In the genomic region with DNA sequence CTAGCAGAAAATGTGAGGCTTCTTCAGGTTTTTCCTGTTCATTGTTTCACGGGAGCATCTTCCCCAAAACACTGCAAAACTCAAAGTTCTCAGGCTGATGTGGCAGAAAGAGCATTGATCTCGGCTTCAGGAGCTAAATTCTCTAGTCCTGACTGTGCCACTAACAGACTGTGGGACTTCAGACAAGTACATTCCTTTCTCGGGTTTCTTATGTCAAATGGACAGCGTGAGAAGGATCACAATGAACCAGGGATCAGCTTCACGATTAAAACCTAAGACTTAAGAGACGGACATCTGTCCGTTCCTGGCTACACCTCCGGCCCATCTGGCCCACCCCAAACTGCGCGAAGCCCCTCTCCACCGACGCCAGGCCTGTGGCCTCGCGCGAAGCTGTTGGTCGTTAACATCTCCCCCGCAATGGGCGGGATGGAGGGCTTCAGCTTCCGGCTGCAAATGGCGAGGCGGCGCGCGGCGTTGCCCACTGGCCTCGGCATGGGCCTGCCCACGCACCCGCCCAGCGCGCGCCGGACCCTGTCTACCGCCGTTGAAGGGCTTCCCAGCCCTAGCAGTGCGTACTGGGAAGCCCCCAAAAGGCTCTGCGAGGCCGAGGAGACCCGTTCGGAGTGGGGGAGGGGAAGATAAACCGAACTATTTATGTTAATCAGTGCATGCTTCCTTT, we compare ENCODE assay signal across 2 cellular contexts.
TF ChIP-seq lines count a peak whose summit lies in the region.

No MANE protein-coding gene starts in this region.

TF ChIP-seq in GM12891, 5 proteins besides CTCF, POLR2A, EP300 and RAD21 (continued from another document):
- TF ChIP-seq SPI1 (IDR thresholded peaks at IDR 0.05; ENCODE audit: low read depth, low read length): no peak
- TF ChIP-seq POLR2AphosphoS5 (IDR thresholded peaks at IDR 0.05; ENCODE audit: low read depth, low read length): peak; percentile 90

TF ChIP-seq in SK-N-SH treated with all-trans-retinoic acid at 6 μM for 48 hours, 23 proteins besides CTCF, POLR2A, EP300 and RAD21:
- TF ChIP-seq, protein P1, sequence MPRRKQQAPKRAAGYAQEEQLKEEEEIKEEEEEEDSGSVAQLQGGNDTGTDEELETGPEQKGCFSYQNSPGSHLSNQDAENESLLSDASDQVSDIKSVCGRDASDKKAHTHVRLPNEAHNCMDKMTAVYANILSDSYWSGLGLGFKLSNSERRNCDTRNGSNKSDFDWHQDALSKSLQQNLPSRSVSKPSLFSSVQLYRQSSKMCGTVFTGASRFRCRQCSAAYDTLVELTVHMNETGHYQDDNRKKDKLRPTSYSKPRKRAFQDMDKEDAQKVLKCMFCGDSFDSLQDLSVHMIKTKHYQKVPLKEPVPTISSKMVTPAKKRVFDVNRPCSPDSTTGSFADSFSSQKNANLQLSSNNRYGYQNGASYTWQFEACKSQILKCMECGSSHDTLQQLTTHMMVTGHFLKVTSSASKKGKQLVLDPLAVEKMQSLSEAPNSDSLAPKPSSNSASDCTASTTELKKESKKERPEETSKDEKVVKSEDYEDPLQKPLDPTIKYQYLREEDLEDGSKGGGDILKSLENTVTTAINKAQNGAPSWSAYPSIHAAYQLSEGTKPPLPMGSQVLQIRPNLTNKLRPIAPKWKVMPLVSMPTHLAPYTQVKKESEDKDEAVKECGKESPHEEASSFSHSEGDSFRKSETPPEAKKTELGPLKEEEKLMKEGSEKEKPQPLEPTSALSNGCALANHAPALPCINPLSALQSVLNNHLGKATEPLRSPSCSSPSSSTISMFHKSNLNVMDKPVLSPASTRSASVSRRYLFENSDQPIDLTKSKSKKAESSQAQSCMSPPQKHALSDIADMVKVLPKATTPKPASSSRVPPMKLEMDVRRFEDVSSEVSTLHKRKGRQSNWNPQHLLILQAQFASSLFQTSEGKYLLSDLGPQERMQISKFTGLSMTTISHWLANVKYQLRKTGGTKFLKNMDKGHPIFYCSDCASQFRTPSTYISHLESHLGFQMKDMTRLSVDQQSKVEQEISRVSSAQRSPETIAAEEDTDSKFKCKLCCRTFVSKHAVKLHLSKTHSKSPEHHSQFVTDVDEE (CRISPR knock-in tag; IDR thresholded peaks at IDR 0.05): peak; percentile 46; the same call in 1 of the 2 replicates
- 0 out of 2 replicates have a peak, but pooled peaks have one; percentile 8 for TF ChIP-seq SNAI2 (CRISPR knock-in tag; IDR thresholded peaks at IDR 0.05)
- peak; percentile 37; the same call in 1 of the 2 replicates for TF ChIP-seq ZFP30 (CRISPR knock-in tag; IDR thresholded peaks at IDR 0.05)
- no peak for TF ChIP-seq OSR1 (CRISPR knock-in tag; IDR thresholded peaks at IDR 0.05)
- TF ChIP-seq, protein P2, sequence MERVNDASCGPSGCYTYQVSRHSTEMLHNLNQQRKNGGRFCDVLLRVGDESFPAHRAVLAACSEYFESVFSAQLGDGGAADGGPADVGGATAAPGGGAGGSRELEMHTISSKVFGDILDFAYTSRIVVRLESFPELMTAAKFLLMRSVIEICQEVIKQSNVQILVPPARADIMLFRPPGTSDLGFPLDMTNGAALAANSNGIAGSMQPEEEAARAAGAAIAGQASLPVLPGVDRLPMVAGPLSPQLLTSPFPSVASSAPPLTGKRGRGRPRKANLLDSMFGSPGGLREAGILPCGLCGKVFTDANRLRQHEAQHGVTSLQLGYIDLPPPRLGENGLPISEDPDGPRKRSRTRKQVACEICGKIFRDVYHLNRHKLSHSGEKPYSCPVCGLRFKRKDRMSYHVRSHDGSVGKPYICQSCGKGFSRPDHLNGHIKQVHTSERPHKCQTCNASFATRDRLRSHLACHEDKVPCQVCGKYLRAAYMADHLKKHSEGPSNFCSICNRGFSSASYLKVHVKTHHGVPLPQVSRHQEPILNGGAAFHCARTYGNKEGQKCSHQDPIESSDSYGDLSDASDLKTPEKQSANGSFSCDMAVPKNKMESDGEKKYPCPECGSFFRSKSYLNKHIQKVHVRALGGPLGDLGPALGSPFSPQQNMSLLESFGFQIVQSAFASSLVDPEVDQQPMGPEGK (CRISPR knock-in tag; IDR thresholded peaks at IDR 0.05; ENCODE audit: borderline replicate concordance): no peak
- TF ChIP-seq ISL1 (CRISPR knock-in tag; IDR thresholded peaks at IDR 0.05): no peak
- peak; percentile 19; the same call in 1 of the 2 replicates for TF ChIP-seq ZNF70 (CRISPR knock-in tag; IDR thresholded peaks at IDR 0.05)
- no peak for TF ChIP-seq TCF4 (CRISPR knock-in tag; IDR thresholded peaks at IDR 0.05; ENCODE audit: borderline replicate concordance)
- TF ChIP-seq RARB (CRISPR knock-in tag; IDR thresholded peaks at IDR 0.05): no peak
- peak; percentile 36; the same call in 1 of the 2 replicates for TF ChIP-seq ZNF8 (CRISPR knock-in tag; IDR thresholded peaks at IDR 0.05)
- TF ChIP-seq ZNF565 (CRISPR knock-in tag; conservative IDR thresholded peaks at IDR 0.05; ENCODE audit: low read depth): no peak
- TF ChIP-seq, protein P3, sequence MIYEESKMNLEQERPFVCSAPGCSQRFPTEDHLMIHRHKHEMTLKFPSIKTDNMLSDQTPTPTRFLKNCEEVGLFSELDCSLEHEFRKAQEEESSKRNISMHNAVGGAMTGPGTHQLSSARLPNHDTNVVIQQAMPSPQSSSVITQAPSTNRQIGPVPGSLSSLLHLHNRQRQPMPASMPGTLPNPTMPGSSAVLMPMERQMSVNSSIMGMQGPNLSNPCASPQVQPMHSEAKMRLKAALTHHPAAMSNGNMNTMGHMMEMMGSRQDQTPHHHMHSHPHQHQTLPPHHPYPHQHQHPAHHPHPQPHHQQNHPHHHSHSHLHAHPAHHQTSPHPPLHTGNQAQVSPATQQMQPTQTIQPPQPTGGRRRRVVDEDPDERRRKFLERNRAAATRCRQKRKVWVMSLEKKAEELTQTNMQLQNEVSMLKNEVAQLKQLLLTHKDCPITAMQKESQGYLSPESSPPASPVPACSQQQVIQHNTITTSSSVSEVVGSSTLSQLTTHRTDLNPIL (CRISPR knock-in tag; IDR thresholded peaks at IDR 0.05; ENCODE audit: low read depth): no peak
- peak; percentile 65; the same call in 1 of the 2 replicates for TF ChIP-seq ARNTL (CRISPR knock-in tag; IDR thresholded peaks at IDR 0.05; ENCODE audit: borderline replicate concordance, low read depth)
- TF ChIP-seq, protein P4, sequence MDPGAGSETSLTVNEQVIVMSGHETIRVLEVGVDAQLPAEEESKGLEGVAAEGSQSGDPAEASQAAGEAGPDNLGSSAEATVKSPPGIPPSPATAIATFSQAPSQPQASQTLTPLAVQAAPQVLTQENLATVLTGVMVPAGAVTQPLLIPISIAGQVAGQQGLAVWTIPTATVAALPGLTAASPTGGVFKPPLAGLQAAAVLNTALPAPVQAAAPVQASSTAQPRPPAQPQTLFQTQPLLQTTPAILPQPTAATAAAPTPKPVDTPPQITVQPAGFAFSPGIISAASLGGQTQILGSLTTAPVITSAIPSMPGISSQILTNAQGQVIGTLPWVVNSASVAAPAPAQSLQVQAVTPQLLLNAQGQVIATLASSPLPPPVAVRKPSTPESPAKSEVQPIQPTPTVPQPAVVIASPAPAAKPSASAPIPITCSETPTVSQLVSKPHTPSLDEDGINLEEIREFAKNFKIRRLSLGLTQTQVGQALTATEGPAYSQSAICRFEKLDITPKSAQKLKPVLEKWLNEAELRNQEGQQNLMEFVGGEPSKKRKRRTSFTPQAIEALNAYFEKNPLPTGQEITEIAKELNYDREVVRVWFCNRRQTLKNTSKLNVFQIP (CRISPR knock-in tag; IDR thresholded peaks at IDR 0.05; ENCODE audit: borderline replicate concordance, low read depth): no peak
- TF ChIP-seq GLIS3 (CRISPR knock-in tag; IDR thresholded peaks at IDR 0.05): 0 out of 2 replicates have a peak, but pooled peaks have one; percentile 52
- no peak for TF ChIP-seq PPARA (CRISPR knock-in tag; IDR thresholded peaks at IDR 0.05; ENCODE audit: borderline replicate concordance)
- 0 out of 2 replicates have a peak, but pooled peaks have one; percentile 33 for TF ChIP-seq CSDC2 (CRISPR knock-in tag; IDR thresholded peaks at IDR 0.05)
- TF ChIP-seq ZC3H10 (CRISPR knock-in tag; IDR thresholded peaks at IDR 0.05): no peak
- TF ChIP-seq, protein P5, sequence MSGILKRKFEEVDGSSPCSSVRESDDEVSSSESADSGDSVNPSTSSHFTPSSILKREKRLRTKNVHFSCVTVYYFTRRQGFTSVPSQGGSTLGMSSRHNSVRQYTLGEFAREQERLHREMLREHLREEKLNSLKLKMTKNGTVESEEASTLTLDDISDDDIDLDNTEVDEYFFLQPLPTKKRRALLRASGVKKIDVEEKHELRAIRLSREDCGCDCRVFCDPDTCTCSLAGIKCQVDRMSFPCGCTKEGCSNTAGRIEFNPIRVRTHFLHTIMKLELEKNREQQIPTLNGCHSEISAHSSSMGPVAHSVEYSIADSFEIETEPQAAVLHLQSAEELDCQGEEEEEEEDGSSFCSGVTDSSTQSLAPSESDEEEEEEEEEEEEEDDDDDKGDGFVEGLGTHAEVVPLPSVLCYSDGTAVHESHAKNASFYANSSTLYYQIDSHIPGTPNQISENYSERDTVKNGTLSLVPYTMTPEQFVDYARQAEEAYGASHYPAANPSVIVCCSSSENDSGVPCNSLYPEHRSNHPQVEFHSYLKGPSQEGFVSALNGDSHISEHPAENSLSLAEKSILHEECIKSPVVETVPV (CRISPR knock-in tag; IDR thresholded peaks at IDR 0.05): no peak
- no peak for TF ChIP-seq TOX (CRISPR knock-in tag; IDR thresholded peaks at IDR 0.05; ENCODE audit: borderline replicate concordance)
- no peak for TF ChIP-seq BACH2 (CRISPR knock-in tag; IDR thresholded peaks at IDR 0.05; ENCODE audit: borderline replicate concordance)
- peak; percentile 48; the same call in 1 of the 2 replicates for TF ChIP-seq ZFP3 (CRISPR knock-in tag; IDR thresholded peaks at IDR 0.05)
- no peak for TF ChIP-seq ESRRG (CRISPR knock-in tag; IDR thresholded peaks at IDR 0.05)
